Comparison of ENCODE assay signal across 16 cellular contexts in the genomic region with DNA sequence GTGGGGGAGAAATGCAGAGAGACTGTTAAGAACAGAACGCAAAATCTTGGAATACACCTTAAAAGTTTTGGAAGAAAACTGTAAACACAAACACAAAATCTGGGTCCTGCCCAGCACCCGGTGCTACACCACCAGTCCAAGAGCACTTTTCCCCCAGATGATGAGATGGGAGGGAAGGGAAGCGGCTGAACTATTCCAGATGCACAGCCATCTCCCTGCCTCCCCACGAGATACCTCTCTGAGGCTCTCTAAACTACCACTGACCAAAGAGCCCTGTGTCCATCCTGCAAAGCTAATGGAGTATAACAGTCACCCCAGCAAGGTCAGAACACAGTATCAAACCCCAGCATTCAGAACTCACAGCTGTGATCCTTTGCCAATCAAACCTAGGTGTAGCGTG. TPM values are rescaled to one million over a fixed set of nuclear protein-coding genes. Genes with fewer than 3 reads are reported as not detected.
DNase-seq lines count a peak whose midpoint lies in the region; ATAC-seq and TF ChIP-seq lines count a peak whose summit lies in the region.
"Had no signal": no experiment of that assay in that cellular context is flagged by ENCODE, and none has a peak within 500 bp of the region (broad histone marks: within the 10 kb centered on the region; RNA-seq: fewer than 3 reads in every experiment).

No MANE protein-coding gene starts in this region.

- DNase-seq in cardiac muscle cell (ENCODE audit: low read depth in 1 of 2, low spot score in 1 of 2) (no peak), Right ventricle myocardium inferior (ENCODE audit: missing footprints) (no peak), foreskin fibroblast (peak in 1 of 2 donors; percentile 52), prostate gland (ENCODE audit: low spot score) (no peak), uterus (no peak), H7 (no peak)
- no peak for DNase-seq in activated CD8-positive, alpha-beta memory T cell treated with anti-CD3 and anti-CD28 coated beads for 24 hours
- DNase-seq: activated T-cell treated with anti-CD3 and anti-CD28 coated beads, Interleukin-2, amount 50 U/mL, for 48 hours; anterior cingulate cortex; NCI-H146; NCI-H69; SJCRH30; stimulated activated CD4-positive, alpha-beta T cell treated with anti-CD3 and anti-CD28 coated beads, Interleukin-4, amount 100 ng/mL, for 1 hour; stimulated activated naive CD4-positive, alpha-beta T cell had no signal

- H3K9me3 ChIP-seq in cardiac muscle cell (ENCODE audit: low read depth) = no peaks in the 10 kb centered on the region
- H3K9me3 ChIP-seq in prostate gland = no peaks in the 10 kb centered on the region
- no peaks in the 10 kb centered on the region for H3K9me3 ChIP-seq in uterus
- H3K9me3 ChIP-seq: SJCRH30 had no signal

- H3K4me1 ChIP-seq in cardiac muscle cell (ENCODE audit: low read depth) = peaks cover 37% of the 10 kb centered on the region
- H3K4me1 ChIP-seq in prostate gland (replicated peaks) = peaks cover 3% of the 10 kb centered on the region
- peaks cover 28 to 56% of the 10 kb centered on the region in 2 donors for H3K4me1 ChIP-seq in uterus

- TF ChIP-seq CTCF in cardiac muscle cell (IDR thresholded peaks at IDR 0.05; ENCODE audit: low read depth, low read length) (no peak), foreskin fibroblast (IDR thresholded peaks at IDR 0.05; ENCODE audit: low read depth, low read length) (no peak), prostate gland (IDR thresholded peaks at IDR 0.05) (no peak), uterus (IDR thresholded peaks at IDR 0.05) (no peak)

- ATAC-seq in Right ventricle myocardium inferior = no peak
- no peak for ATAC-seq in GM21723 (IDR thresholded peaks at IDR 0.05; ENCODE audit: unreplicated experiment)
- ATAC-seq: WTC11 had no signal

- H3K27ac ChIP-seq in cardiac muscle cell = peak overlapping the region; percentile 42
- peak overlapping the region; percentile 52 to 77 for H3K27ac ChIP-seq in prostate gland
- peak overlapping the region; percentile 88 to 100 for H3K27ac ChIP-seq in uterus
- H3K27ac ChIP-seq: SJCRH30 had no signal

- intact Hi-C loops in Right ventricle myocardium inferior (cut with DNase I) = no loop called here
- intact Hi-C loops in prostate gland (cut with DNase I) = loop anchor here (10.0 kb wide), 1 partner anchor 424 kb away; a partner anchor contains a TSS
- intact Hi-C loops in uterus (cut with DNase I; ENCODE audit: low total_unique reads) = no loop called here

- H3K27me3 ChIP-seq in cardiac muscle cell (no peaks in the 10 kb centered on the region), prostate gland (replicated peaks; ENCODE audit: insufficient read depth) (no peaks in the 10 kb centered on the region), uterus (no peaks in the 10 kb centered on the region), H7 (ENCODE audit: control insufficient read depth, insufficient read depth, low read length) (no peaks in the 10 kb centered on the region)
- H3K27me3 ChIP-seq: SJCRH30 had no signal

- H3K4me3 ChIP-seq in cardiac muscle cell (no peak overlapping the region), foreskin fibroblast (ENCODE audit: low read depth in 1 of 2, low read length in 2 of 2) (peak overlapping the region; percentile 26 to 85), prostate gland (no peak overlapping the region), uterus (no peak overlapping the region), H7 (ENCODE audit: insufficient read depth, low read depth, low read length) (no peak overlapping the region)
- H3K4me3 ChIP-seq: SJCRH30 had no signal

- H3K36me3 ChIP-seq in cardiac muscle cell (no peaks in the 10 kb centered on the region), prostate gland (no peaks in the 10 kb centered on the region), uterus (no peaks in the 10 kb centered on the region), H7 (replicated peaks; ENCODE audit: control insufficient read depth, insufficient read depth, low read length) (peaks cover 12% of the 10 kb centered on the region)

- WGBS in prostate gland = 64% methylated on average over 5 of the region's 5 CpGs

- TF ChIP-seq POLR2A in prostate gland (IDR thresholded peaks at IDR 0.05) (no peak), uterus (IDR thresholded peaks at IDR 0.05) (no peak)

RNA-seq across cellular contexts. Expression of a gene that starts 8.0 kb away (rescaled TPM):
- 130 and 216 TPM in 2 replicates for total RNA-seq in cardiac muscle cell
- 548 and 705 TPM in 2 replicates for polyA plus RNA-seq in cardiac muscle cell
- total RNA-seq in Right ventricle myocardium inferior = 517 TPM
- 1,000 to 10,000 TPM in 1 of 2 donors, 100 to 1,000 TPM in 1; 101 to 2,249 TPM for total RNA-seq in prostate gland
- total RNA-seq in uterus = 1,000 to 10,000 TPM in 1 of 4 donors, 100 to 1,000 TPM in 3; 341 to 2,293 (median 751) TPM
- total RNA-seq in H7 (2014; rRNA removed; shearing (Covaris generic)) = 419 and 483 TPM in 2 replicates

Comparison
In these comparisons a context has a peak if more than half of its experiments do, and no peak if none do; other contexts are left out.
1. H3K27ac ChIP-seq: peak in every context shown above with its lines; median percentile 94 in uterus; 64 in prostate gland; 42 in cardiac muscle cell.
2. H3K4me3 ChIP-seq: peak in foreskin fibroblast (2 of 2); none in cardiac muscle cell (single experiment), prostate gland (0 of 2), uterus (0 of 2) and H7 (single experiment).